1 cellular context compared by ENCODE assay signal in genomic region chr10:11539191-11539868, GRCh38.
A peak's percentile ranks its signal among the peaks of the same experiment; 100 is the strongest.
TF ChIP-seq lines count a peak whose summit lies in the region.

No MANE protein-coding gene starts in this region.

TF ChIP-seq in K562, 482 proteins besides CTCF, POLR2A, EP300 and RAD21 (continued from another document and continues in another):
- TF ChIP-seq RERE (CRISPR knock-in tag; IDR thresholded peaks at IDR 0.05; ENCODE audit: borderline replicate concordance) (no peak), ARID1B (IDR thresholded peaks at IDR 0.05) (peak; percentile 76), ZNF592 (IDR thresholded peaks at IDR 0.05) (0 out of 2 replicates have a peak, but pooled peaks have one; percentile 46), ZNF609 (CRISPR knock-in tag; IDR thresholded peaks at IDR 0.05; ENCODE audit: borderline replicate concordance) (no peak), NCOA2 (IDR thresholded peaks at IDR 0.05; ENCODE audit: partially characterized antibody in 2 of 2) (no peak), CEBPZ (IDR thresholded peaks at IDR 0.05; ENCODE audit: borderline replicate concordance, low read depth, low read length) (no peak), SUPT5H (IDR thresholded peaks at IDR 0.05) (no peak), RB1 (IDR thresholded peaks at IDR 0.05; ENCODE audit: low read depth) (no peak), MAFK (IDR thresholded peaks at IDR 0.05; ENCODE audit: low read length) (0 out of 2 replicates have a peak, but pooled peaks have one; percentile 9), ARID3A (IDR thresholded peaks at IDR 0.05; ENCODE audit: borderline replicate concordance, low read depth, low read length) (peak; percentile 40; the same call in 1 of the 2 replicates), ZNF311 (CRISPR knock-in tag; IDR thresholded peaks at IDR 0.05) (no peak), TSC22D4 (tag; IDR thresholded peaks at IDR 0.05) (no peak), STAT5A (IDR thresholded peaks at IDR 0.05; ENCODE audit: borderline replicate concordance, low read length) (0 out of 2 replicates have a peak, but pooled peaks have one; percentile 15), PHB (CRISPR knock-in tag; IDR thresholded peaks at IDR 0.05) (no peak), SMARCC2 (IDR thresholded peaks at IDR 0.05; ENCODE audit: low read depth) (peak; percentile 59), ZKSCAN8 (CRISPR knock-in tag; IDR thresholded peaks at IDR 0.05) (no peak), THAP12 (CRISPR knock-in tag; IDR thresholded peaks at IDR 0.05) (no peak), MEIS2 (IDR thresholded peaks at IDR 0.05; ENCODE audit: partially characterized antibody) (peak; percentile 47), ZNF121 (CRISPR knock-in tag; conservative IDR thresholded peaks at IDR 0.05) (no peak), GTF3C2 (IDR thresholded peaks at IDR 0.05; ENCODE audit: borderline replicate concordance, extremely low read depth, insufficient read length) (no peak), PHF8 (IDR thresholded peaks at IDR 0.05; ENCODE audit: borderline replicate concordance, low read length) (no peak), FOXK2 (conservative IDR thresholded peaks at IDR 0.05 in 1 of 2, IDR thresholded peaks at IDR 0.05 in 1 of 2; ENCODE audit: low read depth in 2 of 2) (no peak), SPI1 (IDR thresholded peaks at IDR 0.05; ENCODE audit: borderline replicate concordance, low read depth, low read length) (no peak), ZEB2 (IDR thresholded peaks at IDR 0.05) (peak; percentile 18; the same call in 1 of the 2 replicates), GATAD2B (IDR thresholded peaks at IDR 0.05; ENCODE audit: borderline replicate concordance) (peak; percentile 29; the same call in 1 of the 2 replicates), MXD1 (CRISPR knock-in tag; IDR thresholded peaks at IDR 0.05; ENCODE audit: borderline replicate concordance, poor library complexity, severe bottlenecking) (no peak)
